Comparison of ENCODE assay signal across 1 cellular context in the genomic region with DNA sequence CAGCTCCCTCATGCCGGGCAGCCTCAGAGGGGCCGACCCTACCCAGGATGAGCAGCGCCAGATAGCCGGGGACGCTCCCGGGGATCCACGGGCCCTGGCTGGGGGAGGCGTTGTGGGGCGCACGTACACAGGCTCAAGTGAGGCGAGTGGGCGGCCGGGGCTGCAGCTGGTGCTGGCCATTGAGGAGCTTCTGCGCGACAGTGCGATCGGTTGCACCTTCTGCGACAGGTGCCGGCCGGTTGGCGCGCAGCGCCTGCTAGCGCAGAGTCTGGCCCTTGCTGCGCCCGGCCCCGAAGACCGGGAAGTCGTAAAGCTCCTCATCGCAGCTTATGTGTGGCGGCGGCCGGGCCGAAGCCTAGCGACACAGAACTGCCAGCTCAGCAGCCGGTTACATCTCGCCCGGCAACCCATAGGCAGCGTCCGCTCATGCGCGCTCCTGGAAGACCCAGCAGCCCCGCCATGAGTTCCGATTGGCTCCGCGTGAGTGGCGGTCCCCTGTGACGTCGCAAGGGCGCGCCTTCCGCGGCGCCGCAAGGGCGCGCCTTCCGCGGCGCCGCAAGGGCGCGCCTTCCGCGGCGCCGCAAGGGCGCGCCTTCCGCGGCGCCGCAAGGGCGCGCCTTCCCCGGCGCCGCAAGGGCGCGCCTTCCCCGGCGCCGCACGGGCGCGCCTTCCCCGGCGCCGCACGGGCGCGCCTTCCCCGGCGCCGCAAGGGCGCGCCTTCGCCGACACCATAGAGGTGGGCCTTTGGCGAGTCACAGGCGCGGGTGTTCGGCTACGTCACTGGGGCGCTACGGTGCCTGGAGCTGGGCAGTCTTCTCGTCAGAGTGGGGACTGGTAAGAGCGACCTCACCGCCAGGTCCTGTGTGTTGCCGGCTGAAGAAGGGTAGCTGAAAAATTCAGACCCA.
TF ChIP-seq lines count a peak whose summit lies in the region.
"Not testable (repeated sequence)": the region's sequence is repeated elsewhere in the genome, so short reads cannot be mapped to it uniquely, and the experiment has no call there.

No MANE protein-coding gene starts in this region.

TF ChIP-seq in HepG2, 621 proteins besides CTCF, POLR2A, EP300 and RAD21 (continued from another document and continues in another):
- TF ChIP-seq, protein P1, sequence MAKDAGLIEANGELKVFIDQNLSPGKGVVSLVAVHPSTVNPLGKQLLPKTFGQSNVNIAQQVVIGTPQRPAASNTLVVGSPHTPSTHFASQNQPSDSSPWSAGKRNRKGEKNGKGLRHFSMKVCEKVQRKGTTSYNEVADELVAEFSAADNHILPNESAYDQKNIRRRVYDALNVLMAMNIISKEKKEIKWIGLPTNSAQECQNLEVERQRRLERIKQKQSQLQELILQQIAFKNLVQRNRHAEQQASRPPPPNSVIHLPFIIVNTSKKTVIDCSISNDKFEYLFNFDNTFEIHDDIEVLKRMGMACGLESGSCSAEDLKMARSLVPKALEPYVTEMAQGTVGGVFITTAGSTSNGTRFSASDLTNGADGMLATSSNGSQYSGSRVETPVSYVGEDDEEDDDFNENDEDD (CRISPR knock-in tag; IDR thresholded peaks at IDR 0.05; ENCODE audit: borderline replicate concordance), result peak; percentile 44; the same call in 1 of the 2 replicates
- TF ChIP-seq, protein P2, sequence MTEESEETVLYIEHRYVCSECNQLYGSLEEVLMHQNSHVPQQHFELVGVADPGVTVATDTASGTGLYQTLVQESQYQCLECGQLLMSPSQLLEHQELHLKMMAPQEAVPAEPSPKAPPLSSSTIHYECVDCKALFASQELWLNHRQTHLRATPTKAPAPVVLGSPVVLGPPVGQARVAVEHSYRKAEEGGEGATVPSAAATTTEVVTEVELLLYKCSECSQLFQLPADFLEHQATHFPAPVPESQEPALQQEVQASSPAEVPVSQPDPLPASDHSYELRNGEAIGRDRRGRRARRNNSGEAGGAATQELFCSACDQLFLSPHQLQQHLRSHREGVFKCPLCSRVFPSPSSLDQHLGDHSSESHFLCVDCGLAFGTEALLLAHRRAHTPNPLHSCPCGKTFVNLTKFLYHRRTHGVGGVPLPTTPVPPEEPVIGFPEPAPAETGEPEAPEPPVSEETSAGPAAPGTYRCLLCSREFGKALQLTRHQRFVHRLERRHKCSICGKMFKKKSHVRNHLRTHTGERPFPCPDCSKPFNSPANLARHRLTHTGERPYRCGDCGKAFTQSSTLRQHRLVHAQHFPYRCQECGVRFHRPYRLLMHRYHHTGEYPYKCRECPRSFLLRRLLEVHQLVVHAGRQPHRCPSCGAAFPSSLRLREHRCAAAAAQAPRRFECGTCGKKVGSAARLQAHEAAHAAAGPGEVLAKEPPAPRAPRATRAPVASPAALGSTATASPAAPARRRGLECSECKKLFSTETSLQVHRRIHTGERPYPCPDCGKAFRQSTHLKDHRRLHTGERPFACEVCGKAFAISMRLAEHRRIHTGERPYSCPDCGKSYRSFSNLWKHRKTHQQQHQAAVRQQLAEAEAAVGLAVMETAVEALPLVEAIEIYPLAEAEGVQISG (CRISPR knock-in tag; IDR thresholded peaks at IDR 0.05), result peak; percentile 81
- peak; percentile 37; the same call in 1 of the 2 replicates for TF ChIP-seq ATF7-NPFF (CRISPR knock-in tag; IDR thresholded peaks at IDR 0.05; ENCODE audit: low read depth)
- 0 out of 2 replicates have a peak, but pooled peaks have one; percentile 56 for TF ChIP-seq ZNF678 (CRISPR knock-in tag; IDR thresholded peaks at IDR 0.05)
- TF ChIP-seq GABPB1 (CRISPR knock-in tag; IDR thresholded peaks at IDR 0.05), result peak; percentile 55; the same call in 1 of the 2 replicates
- TF ChIP-seq, protein P3, sequence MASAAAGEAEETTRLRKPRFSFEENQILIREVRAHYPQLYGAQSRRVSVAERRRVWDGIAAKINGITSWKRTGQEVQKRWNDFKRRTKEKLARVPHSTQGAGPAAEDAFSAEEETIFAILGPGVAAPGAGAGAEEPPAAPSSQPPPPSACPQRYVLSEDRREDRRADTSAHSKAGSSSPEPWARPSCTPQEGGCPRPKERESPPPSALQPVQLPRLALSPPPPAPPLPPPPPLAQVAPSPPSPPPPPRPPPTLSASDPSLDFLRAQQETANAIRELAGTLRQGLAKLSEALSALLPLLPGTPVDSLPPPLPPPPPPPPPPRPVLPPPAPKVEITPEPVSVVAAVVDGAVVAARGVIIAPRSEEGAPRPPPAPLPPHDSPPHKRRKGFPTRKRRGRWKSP (CRISPR knock-in tag; IDR thresholded peaks at IDR 0.05), result peak; percentile 79; the same call in 1 of the 2 replicates
- TF ChIP-seq, protein P4, sequence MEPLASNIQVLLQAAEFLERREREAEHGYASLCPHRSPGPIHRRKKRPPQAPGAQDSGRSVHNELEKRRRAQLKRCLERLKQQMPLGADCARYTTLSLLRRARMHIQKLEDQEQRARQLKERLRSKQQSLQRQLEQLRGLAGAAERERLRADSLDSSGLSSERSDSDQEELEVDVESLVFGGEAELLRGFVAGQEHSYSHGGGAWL (CRISPR knock-in tag; IDR thresholded peaks at IDR 0.05), result peak; percentile 79
- TF ChIP-seq, protein P5, sequence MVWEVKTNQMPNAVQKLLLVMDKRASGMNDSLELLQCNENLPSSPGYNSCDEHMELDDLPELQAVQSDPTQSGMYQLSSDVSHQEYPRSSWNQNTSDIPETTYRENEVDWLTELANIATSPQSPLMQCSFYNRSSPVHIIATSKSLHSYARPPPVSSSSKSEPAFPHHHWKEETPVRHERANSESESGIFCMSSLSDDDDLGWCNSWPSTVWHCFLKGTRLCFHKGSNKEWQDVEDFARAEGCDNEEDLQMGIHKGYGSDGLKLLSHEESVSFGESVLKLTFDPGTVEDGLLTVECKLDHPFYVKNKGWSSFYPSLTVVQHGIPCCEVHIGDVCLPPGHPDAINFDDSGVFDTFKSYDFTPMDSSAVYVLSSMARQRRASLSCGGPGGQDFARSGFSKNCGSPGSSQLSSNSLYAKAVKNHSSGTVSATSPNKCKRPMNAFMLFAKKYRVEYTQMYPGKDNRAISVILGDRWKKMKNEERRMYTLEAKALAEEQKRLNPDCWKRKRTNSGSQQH (CRISPR knock-in tag; IDR thresholded peaks at IDR 0.05; ENCODE audit: low read depth), result 0 out of 2 replicates have a peak, but pooled peaks have one; percentile 20
- TF ChIP-seq MAFF (IDR thresholded peaks at IDR 0.05; ENCODE audit: low read depth, low read length), result peak; percentile 80; the same call in 1 of the 2 replicates
- peak; percentile 36; the same call in 1 of the 2 replicates for TF ChIP-seq POLR2AphosphoS5 (IDR thresholded peaks at IDR 0.05; ENCODE audit: low read depth, low read length)
- TF ChIP-seq, protein P6, sequence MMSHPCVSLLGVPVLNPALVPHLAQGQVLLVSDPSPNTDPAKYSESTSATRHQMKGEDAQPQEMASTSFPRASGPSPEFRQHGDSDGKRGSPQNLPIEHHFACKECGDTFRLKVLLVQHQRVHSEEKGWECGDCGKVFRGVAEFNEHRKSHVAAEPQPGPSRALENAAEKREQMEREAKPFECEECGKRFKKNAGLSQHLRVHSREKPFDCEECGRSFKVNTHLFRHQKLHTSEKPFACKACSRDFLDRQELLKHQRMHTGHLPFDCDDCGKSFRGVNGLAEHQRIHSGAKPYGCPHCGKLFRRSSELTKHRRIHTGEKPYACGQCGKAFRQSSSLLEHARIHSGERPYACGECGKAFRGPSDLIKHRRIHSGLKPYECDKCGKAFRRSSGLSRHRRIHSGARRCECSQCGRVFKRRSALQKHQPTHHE (CRISPR knock-in tag; IDR thresholded peaks at IDR 0.05; ENCODE audit: borderline replicate concordance), result 0 out of 2 replicates have a peak, but pooled peaks have one; percentile 51
- TF ChIP-seq, protein P7, sequence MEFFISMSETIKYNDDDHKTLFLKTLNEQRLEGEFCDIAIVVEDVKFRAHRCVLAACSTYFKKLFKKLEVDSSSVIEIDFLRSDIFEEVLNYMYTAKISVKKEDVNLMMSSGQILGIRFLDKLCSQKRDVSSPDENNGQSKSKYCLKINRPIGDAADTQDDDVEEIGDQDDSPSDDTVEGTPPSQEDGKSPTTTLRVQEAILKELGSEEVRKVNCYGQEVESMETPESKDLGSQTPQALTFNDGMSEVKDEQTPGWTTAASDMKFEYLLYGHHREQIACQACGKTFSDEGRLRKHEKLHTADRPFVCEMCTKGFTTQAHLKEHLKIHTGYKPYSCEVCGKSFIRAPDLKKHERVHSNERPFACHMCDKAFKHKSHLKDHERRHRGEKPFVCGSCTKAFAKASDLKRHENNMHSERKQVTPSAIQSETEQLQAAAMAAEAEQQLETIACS (CRISPR knock-in tag; IDR thresholded peaks at IDR 0.05), result peak; percentile 92
- TF ChIP-seq HDAC2 (CRISPR knock-in tag; IDR thresholded peaks at IDR 0.05), result 0 out of 2 replicates have a peak, but pooled peaks have one; percentile 22
- peak; percentile 15; the same call in 1 of the 2 replicates for TF ChIP-seq CCDC6 (CRISPR knock-in tag; IDR thresholded peaks at IDR 0.05)
- TF ChIP-seq NFYB (CRISPR knock-in tag; IDR thresholded peaks at IDR 0.05), result peak; percentile 77
- TF ChIP-seq, protein P8, sequence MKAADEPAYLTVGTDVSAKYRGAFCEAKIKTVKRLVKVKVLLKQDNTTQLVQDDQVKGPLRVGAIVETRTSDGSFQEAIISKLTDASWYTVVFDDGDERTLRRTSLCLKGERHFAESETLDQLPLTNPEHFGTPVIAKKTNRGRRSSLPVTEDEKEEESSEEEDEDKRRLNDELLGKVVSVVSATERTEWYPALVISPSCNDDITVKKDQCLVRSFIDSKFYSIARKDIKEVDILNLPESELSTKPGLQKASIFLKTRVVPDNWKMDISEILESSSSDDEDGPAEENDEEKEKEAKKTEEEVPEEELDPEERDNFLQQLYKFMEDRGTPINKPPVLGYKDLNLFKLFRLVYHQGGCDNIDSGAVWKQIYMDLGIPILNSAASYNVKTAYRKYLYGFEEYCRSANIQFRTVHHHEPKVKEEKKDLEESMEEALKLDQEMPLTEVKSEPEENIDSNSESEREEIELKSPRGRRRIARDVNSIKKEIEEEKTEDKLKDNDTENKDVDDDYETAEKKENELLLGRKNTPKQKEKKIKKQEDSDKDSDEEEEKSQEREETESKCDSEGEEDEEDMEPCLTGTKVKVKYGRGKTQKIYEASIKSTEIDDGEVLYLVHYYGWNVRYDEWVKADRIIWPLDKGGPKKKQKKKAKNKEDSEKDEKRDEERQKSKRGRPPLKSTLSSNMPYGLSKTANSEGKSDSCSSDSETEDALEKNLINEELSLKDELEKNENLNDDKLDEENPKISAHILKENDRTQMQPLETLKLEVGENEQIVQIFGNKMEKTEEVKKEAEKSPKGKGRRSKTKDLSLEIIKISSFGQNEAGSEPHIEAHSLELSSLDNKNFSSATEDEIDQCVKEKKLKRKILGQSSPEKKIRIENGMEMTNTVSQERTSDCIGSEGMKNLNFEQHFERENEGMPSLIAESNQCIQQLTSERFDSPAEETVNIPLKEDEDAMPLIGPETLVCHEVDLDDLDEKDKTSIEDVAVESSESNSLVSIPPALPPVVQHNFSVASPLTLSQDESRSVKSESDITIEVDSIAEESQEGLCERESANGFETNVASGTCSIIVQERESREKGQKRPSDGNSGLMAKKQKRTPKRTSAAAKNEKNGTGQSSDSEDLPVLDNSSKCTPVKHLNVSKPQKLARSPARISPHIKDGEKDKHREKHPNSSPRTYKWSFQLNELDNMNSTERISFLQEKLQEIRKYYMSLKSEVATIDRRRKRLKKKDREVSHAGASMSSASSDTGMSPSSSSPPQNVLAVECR (CRISPR knock-in tag; IDR thresholded peaks at IDR 0.05; ENCODE audit: borderline replicate concordance), result peak; percentile 55; the same call in 1 of the 2 replicates
- peak; percentile 36; the same call in 1 of the 2 replicates for TF ChIP-seq ZNF335 (CRISPR knock-in tag; IDR thresholded peaks at IDR 0.05)
- TF ChIP-seq CREM (IDR thresholded peaks at IDR 0.05), result peak; percentile 58
- not testable (repeated sequence) for TF ChIP-seq CREM (CRISPR knock-in tag; IDR thresholded peaks at IDR 0.05)
- TF ChIP-seq ZNF788 (CRISPR knock-in tag; IDR thresholded peaks at IDR 0.05; ENCODE audit: borderline replicate concordance), result 0 out of 2 replicates have a peak, but pooled peaks have one; percentile 6
- TF ChIP-seq, protein P9, sequence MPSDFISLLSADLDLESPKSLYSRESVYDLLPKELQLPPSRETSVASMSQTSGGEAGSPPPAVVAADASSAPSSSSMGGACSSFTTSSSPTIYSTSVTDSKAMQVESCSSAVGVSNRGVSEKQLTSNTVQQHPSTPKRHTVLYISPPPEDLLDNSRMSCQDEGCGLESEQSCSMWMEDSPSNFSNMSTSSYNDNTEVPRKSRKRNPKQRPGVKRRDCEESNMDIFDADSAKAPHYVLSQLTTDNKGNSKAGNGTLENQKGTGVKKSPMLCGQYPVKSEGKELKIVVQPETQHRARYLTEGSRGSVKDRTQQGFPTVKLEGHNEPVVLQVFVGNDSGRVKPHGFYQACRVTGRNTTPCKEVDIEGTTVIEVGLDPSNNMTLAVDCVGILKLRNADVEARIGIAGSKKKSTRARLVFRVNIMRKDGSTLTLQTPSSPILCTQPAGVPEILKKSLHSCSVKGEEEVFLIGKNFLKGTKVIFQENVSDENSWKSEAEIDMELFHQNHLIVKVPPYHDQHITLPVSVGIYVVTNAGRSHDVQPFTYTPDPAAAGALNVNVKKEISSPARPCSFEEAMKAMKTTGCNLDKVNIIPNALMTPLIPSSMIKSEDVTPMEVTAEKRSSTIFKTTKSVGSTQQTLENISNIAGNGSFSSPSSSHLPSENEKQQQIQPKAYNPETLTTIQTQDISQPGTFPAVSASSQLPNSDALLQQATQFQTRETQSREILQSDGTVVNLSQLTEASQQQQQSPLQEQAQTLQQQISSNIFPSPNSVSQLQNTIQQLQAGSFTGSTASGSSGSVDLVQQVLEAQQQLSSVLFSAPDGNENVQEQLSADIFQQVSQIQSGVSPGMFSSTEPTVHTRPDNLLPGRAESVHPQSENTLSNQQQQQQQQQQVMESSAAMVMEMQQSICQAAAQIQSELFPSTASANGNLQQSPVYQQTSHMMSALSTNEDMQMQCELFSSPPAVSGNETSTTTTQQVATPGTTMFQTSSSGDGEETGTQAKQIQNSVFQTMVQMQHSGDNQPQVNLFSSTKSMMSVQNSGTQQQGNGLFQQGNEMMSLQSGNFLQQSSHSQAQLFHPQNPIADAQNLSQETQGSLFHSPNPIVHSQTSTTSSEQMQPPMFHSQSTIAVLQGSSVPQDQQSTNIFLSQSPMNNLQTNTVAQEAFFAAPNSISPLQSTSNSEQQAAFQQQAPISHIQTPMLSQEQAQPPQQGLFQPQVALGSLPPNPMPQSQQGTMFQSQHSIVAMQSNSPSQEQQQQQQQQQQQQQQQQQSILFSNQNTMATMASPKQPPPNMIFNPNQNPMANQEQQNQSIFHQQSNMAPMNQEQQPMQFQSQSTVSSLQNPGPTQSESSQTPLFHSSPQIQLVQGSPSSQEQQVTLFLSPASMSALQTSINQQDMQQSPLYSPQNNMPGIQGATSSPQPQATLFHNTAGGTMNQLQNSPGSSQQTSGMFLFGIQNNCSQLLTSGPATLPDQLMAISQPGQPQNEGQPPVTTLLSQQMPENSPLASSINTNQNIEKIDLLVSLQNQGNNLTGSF (CRISPR knock-in tag; IDR thresholded peaks at IDR 0.05), result 0 out of 2 replicates have a peak, but pooled peaks have one; percentile 31
- peak; percentile 39; the same call in 1 of the 2 replicates for TF ChIP-seq SALL1 (CRISPR knock-in tag; IDR thresholded peaks at IDR 0.05)
- TF ChIP-seq, protein P10, sequence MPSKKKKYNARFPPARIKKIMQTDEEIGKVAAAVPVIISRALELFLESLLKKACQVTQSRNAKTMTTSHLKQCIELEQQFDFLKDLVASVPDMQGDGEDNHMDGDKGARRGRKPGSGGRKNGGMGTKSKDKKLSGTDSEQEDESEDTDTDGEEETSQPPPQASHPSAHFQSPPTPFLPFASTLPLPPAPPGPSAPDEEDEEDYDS (CRISPR knock-in tag; IDR thresholded peaks at IDR 0.05), result 0 out of 2 replicates have a peak, but pooled peaks have one; percentile 20
- peak; percentile 52; the same call in 1 of the 2 replicates for TF ChIP-seq MYC (CRISPR knock-in tag; IDR thresholded peaks at IDR 0.05; ENCODE audit: borderline replicate concordance)
- TF ChIP-seq RBFOX2 (IDR thresholded peaks at IDR 0.05; ENCODE audit: low read depth, low read length), result peak; percentile 87
- TF ChIP-seq CREB1 (IDR thresholded peaks at IDR 0.05), result peak; percentile 79; the same call in 1 of the 2 replicates
- TF ChIP-seq CREB1 (CRISPR knock-in tag; IDR thresholded peaks at IDR 0.05), result peak; percentile 63
- TF ChIP-seq ZMYM4 (CRISPR knock-in tag; IDR thresholded peaks at IDR 0.05), result 0 out of 2 replicates have a peak, but pooled peaks have one; percentile 24
- peak; percentile 57 for TF ChIP-seq AGO2 (optimal IDR thresholded peaks at IDR 0.05; ENCODE audit: low read depth, low read length)
- TF ChIP-seq ZNF776 (CRISPR knock-in tag; IDR thresholded peaks at IDR 0.05), result 0 out of 2 replicates have a peak, but pooled peaks have one; percentile 30
